Comparison of ENCODE assay signal across 31 cellular contexts in the genomic region with DNA sequence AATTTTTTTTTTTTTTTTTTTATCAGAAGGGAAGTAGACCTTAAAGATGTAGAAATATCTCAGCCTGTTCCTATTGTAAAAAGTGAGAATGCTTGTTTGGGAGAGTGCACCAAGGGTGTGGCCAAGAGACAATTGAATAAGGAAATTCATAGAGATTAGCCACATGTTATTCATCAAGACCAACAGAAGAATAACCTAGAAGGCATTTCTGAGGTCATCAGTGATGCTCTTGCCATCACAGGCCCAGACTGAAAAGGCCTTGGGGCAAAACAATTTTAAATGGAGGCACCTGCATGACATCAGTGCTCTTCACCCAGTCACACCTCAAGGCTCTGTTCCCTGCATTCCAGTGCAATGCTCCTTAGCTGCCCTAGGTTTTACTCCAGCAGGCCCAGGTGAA.
"Had no signal": no experiment of that assay in that cellular context is flagged by ENCODE, and none has a peak within 500 bp of the region (broad histone marks: within the 10 kb centered on the region; RNA-seq: fewer than 3 reads in every experiment).

No MANE protein-coding gene starts in this region.

- H3K27me3 Mint-ChIP-seq: activated CD4-positive, alpha-beta memory T cell treated with anti-CD3 and anti-CD28 coated beads, Interleukin-2, amount 10 ng/mL, durations not matched to agents 7 days and 5 days; activated CD4-positive, alpha-beta T cell treated with anti-CD3 and anti-CD28 coated beads, Interleukin-2, amount 10 ng/mL, durations not matched to agents 7 days and 5 days; activated naive CD8-positive, alpha-beta T cell; activated T-helper 17 cell treated with anti-CD3 and anti-CD28 coated beads, Interleukin-2, amount 50 U/mL, for 72 hours had no signal

- FAIRE-seq: astrocyte, endometrium, endothelial cell of umbilical vein had no signal

- H3K4me1 Mint-ChIP-seq: activated CD4-positive, alpha-beta memory T cell treated with anti-CD3 and anti-CD28 coated beads, Interleukin-2, amount 10 ng/mL, durations not matched to agents 7 days and 5 days; activated CD4-positive, alpha-beta T cell treated with anti-CD3 and anti-CD28 coated beads, Interleukin-2, amount 10 ng/mL, durations not matched to agents 7 days and 5 days; activated T-helper 17 cell treated with anti-CD3 and anti-CD28 coated beads, Interleukin-2, amount 50 U/mL, for 72 hours had no signal

- ATAC-seq: activated T-cell treated with anti-CD3 and anti-CD28 coated beads, Interleukin-2, amount 50 U/mL, for 4 hours; activated T-helper 17 cell treated with anti-CD3 and anti-CD28 coated beads, Interleukin-2, amount 50 U/mL, for 72 hours; gastrocnemius medialis; heart left ventricle; WTC11 had no signal

- H3K27ac Mint-ChIP-seq: activated CD4-positive, alpha-beta memory T cell treated with anti-CD3 and anti-CD28 coated beads, Interleukin-2, amount 10 ng/mL, durations not matched to agents 7 days and 5 days; activated CD4-positive, alpha-beta T cell treated with anti-CD3 and anti-CD28 coated beads, Interleukin-2, amount 10 ng/mL, durations not matched to agents 7 days and 5 days; activated naive CD8-positive, alpha-beta T cell; activated T-helper 17 cell treated with anti-CD3 and anti-CD28 coated beads, Interleukin-2, amount 50 U/mL, for 72 hours; WTC11 had no signal

- H3K36me3 ChIP-seq: brain microvascular endothelial cell, colonic mucosa, esophagus squamous epithelium, gastrocnemius medialis, heart left ventricle had no signal

- H3K27me3 ChIP-seq: brain microvascular endothelial cell, colonic mucosa, esophagus squamous epithelium, gastrocnemius medialis, heart left ventricle had no signal

- H3K4me1 ChIP-seq: colonic mucosa, gastrocnemius medialis, heart left ventricle had no signal

- H3K27ac ChIP-seq: brain microvascular endothelial cell, colonic mucosa, esophagus squamous epithelium, gastrocnemius medialis, heart left ventricle, VCaP had no signal

- H3K4me3 ChIP-seq: colonic mucosa, esophagus squamous epithelium, gastrocnemius medialis, heart left ventricle had no signal

- H3K4me3 Mint-ChIP-seq: activated CD4-positive, alpha-beta memory T cell treated with anti-CD3 and anti-CD28 coated beads, Interleukin-2, amount 10 ng/mL, durations not matched to agents 7 days and 5 days; activated CD4-positive, alpha-beta T cell treated with anti-CD3 and anti-CD28 coated beads, Interleukin-2, amount 10 ng/mL, durations not matched to agents 7 days and 5 days; activated naive CD8-positive, alpha-beta T cell; activated T-cell treated with anti-CD3 and anti-CD28 coated beads, Interleukin-2, amount 50 U/mL, for 4 hours; activated T-helper 17 cell treated with anti-CD3 and anti-CD28 coated beads, Interleukin-2, amount 50 U/mL, for 72 hours; WTC11 had no signal

- DNase-seq: activated CD4-positive, alpha-beta memory T cell treated with anti-CD3 and anti-CD28 coated beads, Interleukin-2, amount 10 ng/mL, durations not matched to agents 7 days and 5 days; activated CD4-positive, alpha-beta T cell treated with anti-CD3 and anti-CD28 coated beads for 1 hour; activated CD4-positive, alpha-beta T cell treated with anti-CD3 and anti-CD28 coated beads for 4 hours; activated CD4-positive, alpha-beta T cell treated with anti-CD3 and anti-CD28 coated beads, Interleukin-2, amount 10 ng/mL, durations not matched to agents 7 days and 5 days; activated CD4-positive, alpha-beta T cell treated with anti-CD3 and anti-CD28 coated beads, Interleukin-2, amount 50 U/mL, for 4 hours; activated CD8-positive, alpha-beta memory T cell treated with anti-CD3 and anti-CD28 coated beads for 24 hours; activated effector memory CD4-positive, alpha-beta T cell treated with Interleukin-2 at 50 U/mL for 16 hours; activated gamma-delta T cell treated with Interleukin-2 at 50 U/mL for 16 hours; activated naive CD4-positive, alpha-beta T cell treated with anti-CD3 and anti-CD28 coated beads, Interleukin-2, amount 50 U/mL, for 16 hours; activated naive CD4-positive, alpha-beta T cell treated with Interleukin-2 at 50 U/mL for 16 hours; activated T-cell treated with anti-CD3 and anti-CD28 coated beads, Interleukin-2, amount 50 U/mL, for 4 hours; amniotic stem cell; anterior cingulate cortex; brain microvascular endothelial cell; central memory CD4-positive, alpha-beta T cell; cerebellar nuclear complex; colonic mucosa; effector CD8-positive, alpha-beta T cell; erythroblast; esophagus squamous epithelium; gastrocnemius medialis; glutamatergic neuron; heart left ventricle; T-helper 2 cell had no signal
